Comparison of ENCODE assay signal across 7 cellular contexts in the genomic region with DNA sequence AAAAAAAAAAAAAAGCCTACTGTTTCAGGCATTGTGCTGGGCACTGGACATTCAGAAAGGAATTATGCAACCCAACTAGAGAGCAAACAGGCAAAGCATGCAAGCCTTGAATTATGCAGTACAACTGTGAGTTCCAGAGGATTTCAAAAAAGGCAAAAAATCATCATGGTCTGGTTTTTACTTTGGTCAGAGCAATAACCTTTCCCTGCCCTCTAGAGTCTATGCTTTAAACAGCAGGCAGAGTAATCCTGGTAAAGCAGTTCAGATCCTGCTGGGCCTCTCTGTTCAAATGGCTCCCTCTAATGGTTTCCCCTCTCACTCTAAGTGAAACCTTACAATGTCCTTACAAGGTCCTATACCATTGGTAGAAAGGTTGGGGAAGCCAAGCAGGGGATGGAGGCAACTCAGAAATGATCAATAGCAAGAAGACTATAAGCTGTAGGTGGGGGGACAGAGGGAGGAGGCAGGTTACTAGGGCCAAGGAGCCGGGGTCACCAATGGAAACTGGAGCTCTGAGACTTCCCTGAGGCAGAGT. TPM values are rescaled to one million over a fixed set of nuclear protein-coding genes. Genes with fewer than 3 reads are reported as not detected.
DNase-seq lines count a peak whose midpoint lies in the region; ATAC-seq and FAIRE-seq lines count a peak whose summit lies in the region.

No MANE protein-coding gene starts in this region.

- WGBS in trophoblast cell (ENCODE audit: extremely low coverage, insufficient coverage, insufficient read length): no CpG with 5 or more reads among the region's 1 CpG

- no peak for FAIRE-seq in HTR-8/SVneo (lab: Jason Lieb, UNC)

- H3K36me3 ChIP-seq in trophoblast cell (ENCODE audit: control insufficient read depth in 1 of 2, insufficient read depth in 2 of 2, low read length in 2 of 2): no peaks in the 10 kb centered on the region

- peaks cover 12% of the 10 kb centered on the region in 2 experiments for H3K4me1 ChIP-seq in trophoblast cell (ENCODE audit: control insufficient read depth in 1 of 2, insufficient read depth in 2 of 2, low read length in 2 of 2)

- no peak overlapping the region for H3K4ac ChIP-seq in trophoblast cell (ENCODE audit: low read depth, low read length)

- no peak overlapping the region for H2AK5ac ChIP-seq in trophoblast cell (ENCODE audit: low read length)

- no peaks in the 10 kb centered on the region for H3K36me3 Mint-ChIP-seq in activated T-helper 2 cell treated with anti-CD3 and anti-CD28 coated beads, Interferon-gamma antibody, Interleukin-2, Interleukin-4, amounts not matched to agents 10 μg/mL and 5 μg/mL and 100 μg/mL, durations not matched to agents 14 hours and 24 hours and 36 hours (ENCODE audit: low read depth)

- H3K4me3 ChIP-seq in trophoblast cell (ENCODE audit: low read depth, low read length): no peak overlapping the region

- no peak overlapping the region for H2BK120ac ChIP-seq in trophoblast cell (ENCODE audit: insufficient read depth, low read length, poor library complexity)

- H3K27me3 Mint-ChIP-seq in activated T-helper 2 cell treated with anti-CD3 and anti-CD28 coated beads, Interferon-gamma antibody, Interleukin-2, Interleukin-4, amounts not matched to agents 10 μg/mL and 5 μg/mL and 100 μg/mL, durations not matched to agents 14 hours and 24 hours and 36 hours (ENCODE audit: low read depth): peaks cover 2% of the 10 kb centered on the region

- H3K4me3 Mint-ChIP-seq in activated T-helper 2 cell treated with anti-CD3 and anti-CD28 coated beads, Interferon-gamma antibody, Interleukin-2, Interleukin-4, amounts not matched to agents 10 μg/mL and 5 μg/mL and 100 μg/mL, durations not matched to agents 14 hours and 24 hours and 36 hours (ENCODE audit: low read depth): no peak overlapping the region

- DNase-seq in ELR (ENCODE audit: low read depth) (peak; percentile 94), HTR-8/SVneo (ENCODE audit: insufficient read length, low spot score) (peak; percentile 89), NOMO-1 (lab: John Stamatoyannopoulos, UW; ENCODE audit: unreplicated experiment in 2 of 2) (peak; percentile 54 to 93), globus pallidus (ENCODE audit: low spot score) (peak; percentile 82), trophoblast cell (peak; percentile 66 to 96)
- peak; percentile 53 for DNase-seq in activated T-helper 2 cell treated with anti-CD3 and anti-CD28 coated beads, Interferon-gamma antibody, Interleukin-2, Interleukin-4, amounts not matched to agents 10 μg/mL and 5 μg/mL and 100 μg/mL, durations not matched to agents 14 hours and 24 hours and 36 hours (ENCODE audit: low spot score)

- no peak overlapping the region for H2BK12ac ChIP-seq in trophoblast cell (ENCODE audit: low read length)

- intact Hi-C loops in activated T-helper 2 cell treated with anti-CD3 and anti-CD28 coated beads, Interferon-gamma antibody, Interleukin-2, Interleukin-4, amounts not matched to agents 10 μg/mL and 5 μg/mL and 100 μg/mL, durations not matched to agents 14 hours and 24 hours and 36 hours (cut with micrococcal nuclease): loop anchor here (1.0 to 5.0 kb wide), 2 partner anchors 40 to 217 kb away; a partner anchor contains a TSS

- H3K27ac Mint-ChIP-seq in activated T-helper 2 cell treated with anti-CD3 and anti-CD28 coated beads, Interferon-gamma antibody, Interleukin-2, Interleukin-4, amounts not matched to agents 10 μg/mL and 5 μg/mL and 100 μg/mL, durations not matched to agents 14 hours and 24 hours and 36 hours: no peak overlapping the region

- H3K4me2 ChIP-seq in trophoblast cell (ENCODE audit: low read length): no peak overlapping the region

- no peak overlapping the region for H4K8ac ChIP-seq in trophoblast cell (ENCODE audit: low read depth, low read length)

- no peaks in the 10 kb centered on the region for H3K27me3 ChIP-seq in trophoblast cell (ENCODE audit: insufficient read depth, low read length)

- peaks cover 6% of the 10 kb centered on the region for H3K79me1 ChIP-seq in trophoblast cell (ENCODE audit: low read length)

- no peak overlapping the region for H3K18ac ChIP-seq in trophoblast cell (ENCODE audit: low read length)

- no peak for ATAC-seq in HG03439 (IDR thresholded peaks at IDR 0.05; ENCODE audit: unreplicated experiment)

- no peak overlapping the region for H3K14ac ChIP-seq in trophoblast cell (ENCODE audit: low read length)

- no peak overlapping the region for H2AFZ ChIP-seq in trophoblast cell (ENCODE audit: insufficient read depth, low read length, poor library complexity)

- peaks cover 4% of the 10 kb centered on the region for H3K79me2 ChIP-seq in trophoblast cell (ENCODE audit: control insufficient read depth, insufficient read depth, low read length, poor library complexity)

- H3K9me3 Mint-ChIP-seq in activated T-helper 2 cell treated with anti-CD3 and anti-CD28 coated beads, Interferon-gamma antibody, Interleukin-2, Interleukin-4, amounts not matched to agents 10 μg/mL and 5 μg/mL and 100 μg/mL, durations not matched to agents 14 hours and 24 hours and 36 hours: no peaks in the 10 kb centered on the region

- peaks cover 30% of the 10 kb centered on the region for H3K4me1 Mint-ChIP-seq in activated T-helper 2 cell treated with anti-CD3 and anti-CD28 coated beads, Interferon-gamma antibody, Interleukin-2, Interleukin-4, amounts not matched to agents 10 μg/mL and 5 μg/mL and 100 μg/mL, durations not matched to agents 14 hours and 24 hours and 36 hours (ENCODE audit: low read depth)

- H3K23ac ChIP-seq in trophoblast cell (ENCODE audit: low read length): no peak overlapping the region

- H4K91ac ChIP-seq in trophoblast cell (ENCODE audit: low read depth, low read length): no peak overlapping the region

- no peak overlapping the region for H2BK5ac ChIP-seq in trophoblast cell (ENCODE audit: low read depth, low read length, poor library complexity)

- H3K9ac ChIP-seq in trophoblast cell (ENCODE audit: low read length): no peak overlapping the region

- peaks cover 1% of the 10 kb centered on the region for H3K9me3 ChIP-seq in trophoblast cell (ENCODE audit: insufficient read depth, low read depth, low read length)

- H4K12ac ChIP-seq in trophoblast cell (ENCODE audit: low read depth, low read length): no peak overlapping the region

- no peak overlapping the region for H3K27ac ChIP-seq in trophoblast cell (ENCODE audit: low read depth, low read length)

RNA-seq across cellular contexts. Expression of a gene that starts 4.6 kb away (rescaled TPM):
- 315 and 321 TPM in 2 replicates for total RNA-seq in activated T-helper 2 cell treated with anti-CD3 and anti-CD28 coated beads, Interferon-gamma antibody, Interleukin-2, Interleukin-4, amounts not matched to agents 10 μg/mL and 5 μg/mL and 100 μg/mL, durations not matched to agents 14 hours and 24 hours and 36 hours
- polyA plus RNA-seq in trophoblast cell (2013): 113 and 125 TPM in 2 replicates

RNA-seq across cellular contexts. Expression of a gene that starts 9.3 kb away (rescaled TPM):
- not detected in 2 replicates for total RNA-seq in activated T-helper 2 cell treated with anti-CD3 and anti-CD28 coated beads, Interferon-gamma antibody, Interleukin-2, Interleukin-4, amounts not matched to agents 10 μg/mL and 5 μg/mL and 100 μg/mL, durations not matched to agents 14 hours and 24 hours and 36 hours
- polyA plus RNA-seq in trophoblast cell (2013): 10.9 and 11.5 TPM in 2 replicates

RNA-seq across cellular contexts. Expression of a gene that starts 44.0 kb away (rescaled TPM):
- not detected in 2 replicates for total RNA-seq in activated T-helper 2 cell treated with anti-CD3 and anti-CD28 coated beads, Interferon-gamma antibody, Interleukin-2, Interleukin-4, amounts not matched to agents 10 μg/mL and 5 μg/mL and 100 μg/mL, durations not matched to agents 14 hours and 24 hours and 36 hours
- polyA plus RNA-seq in trophoblast cell (2013): 0.05 TPM in 1 of 2 replicates, not detected in the other

RNA-seq across cellular contexts. Expression of a gene that starts 51.7 kb away (rescaled TPM):
- total RNA-seq in activated T-helper 2 cell treated with anti-CD3 and anti-CD28 coated beads, Interferon-gamma antibody, Interleukin-2, Interleukin-4, amounts not matched to agents 10 μg/mL and 5 μg/mL and 100 μg/mL, durations not matched to agents 14 hours and 24 hours and 36 hours: not detected in 2 replicates
- 0.01 TPM in 1 of 2 replicates, not detected in the other for polyA plus RNA-seq in trophoblast cell (2013)
